Comparison of ENCODE assay signal across 1 cellular context in the genomic region with DNA sequence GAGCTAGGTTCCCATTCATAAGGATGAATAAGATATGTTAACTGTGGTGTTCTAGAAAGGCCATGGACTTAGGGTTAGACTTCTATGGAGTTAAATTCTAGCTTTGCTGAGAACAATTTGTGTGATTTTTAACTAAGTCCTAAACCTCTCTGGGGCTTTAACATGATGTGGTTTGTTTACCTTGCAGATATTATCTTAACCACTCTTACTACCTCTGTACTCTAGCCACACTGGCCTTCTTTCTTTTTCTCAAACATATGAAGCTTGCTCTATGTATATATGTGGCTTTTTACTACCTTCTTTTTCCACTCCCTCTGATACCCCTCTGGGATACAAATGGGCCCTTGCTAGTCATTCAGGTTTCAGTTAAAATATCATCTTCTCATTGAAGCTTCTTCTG.
TF ChIP-seq lines count a peak whose summit lies in the region.

No MANE protein-coding gene starts in this region.

TF ChIP-seq in IMR-90, 13 proteins besides CTCF, POLR2A, EP300 and RAD21:
- TF ChIP-seq FOS (IDR thresholded peaks at IDR 0.05; ENCODE audit: low read depth, low read length) (no peak), RFX5 (IDR thresholded peaks at IDR 0.05; ENCODE audit: low read depth, low read length) (no peak), CEBPB (IDR thresholded peaks at IDR 0.05; ENCODE audit: low read depth, low read length) (no peak), MXI1 (IDR thresholded peaks at IDR 0.05; ENCODE audit: borderline replicate concordance, low read depth, low read length) (no peak), NFE2L2 (IDR thresholded peaks at IDR 0.05; ENCODE audit: low read depth, low read length) (no peak), MAZ (IDR thresholded peaks at IDR 0.05; ENCODE audit: borderline replicate concordance, low read depth, low read length) (no peak)
TF ChIP-seq in IMR-90: peak in this region for 0.
